Comparison of ENCODE assay signal across 17 cellular contexts in the genomic region with DNA sequence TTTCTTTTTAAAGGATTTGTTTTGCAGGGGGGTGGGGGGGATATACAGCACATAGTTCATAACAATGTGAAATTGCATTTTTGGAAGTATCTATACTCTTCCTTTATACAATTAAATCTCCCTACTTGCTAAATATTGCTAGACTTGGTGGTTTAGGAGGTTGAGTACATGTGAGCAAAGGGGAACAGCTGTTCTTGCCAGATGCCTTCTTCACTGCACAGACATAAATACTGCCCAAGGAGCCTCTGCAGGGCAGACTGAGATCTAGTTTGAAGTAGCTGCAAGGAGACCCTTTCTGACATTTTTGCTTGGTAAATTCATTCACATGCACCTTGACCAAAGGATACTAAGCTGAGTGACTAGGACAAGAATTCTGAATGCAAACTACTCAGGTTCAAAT.
"Had no signal": no experiment of that assay in that cellular context is flagged by ENCODE, and none has a peak within 500 bp of the region (broad histone marks: within the 10 kb centered on the region; RNA-seq: fewer than 3 reads in every experiment).

No MANE protein-coding gene starts in this region.

- H3K4me2 ChIP-seq: neural progenitor cell had no signal

- H2AFZ ChIP-seq: neural progenitor cell had no signal

- H3K9me3 ChIP-seq: psoas muscle, transverse colon had no signal

- H3K27ac ChIP-seq: cardiac muscle cell, epithelial cell of prostate, neural progenitor cell, psoas muscle, skin epidermis had no signal

- DNase-seq: activated CD4-positive, alpha-beta T cell treated with anti-CD3 and anti-CD28 coated beads, Interleukin-2, amount 50 U/mL, for 48 hours; activated T-cell treated with anti-CD3 and anti-CD28 coated beads for 4 hours; dermis blood vessel endothelial cell; effector memory CD4-positive, alpha-beta T cell; foreskin melanocyte; head of caudate nucleus; mammary epithelial cell; naive thymus-derived CD4-positive, alpha-beta T cell; psoas muscle; right cardiac atrium; transverse colon had no signal

- H3K36me3 ChIP-seq: cardiac muscle cell, neural progenitor cell, transverse colon had no signal

- FAIRE-seq: keratinocyte had no signal

- H3K9ac ChIP-seq: neural progenitor cell had no signal

- H3K4me3 ChIP-seq: cardiac muscle cell, neural progenitor cell, psoas muscle, skin epidermis, transverse colon had no signal

- ATAC-seq: left lobe of liver; naive thymus-derived CD4-positive, alpha-beta T cell; psoas muscle; right cardiac atrium had no signal

- H3K4me1 ChIP-seq: neural progenitor cell had no signal

- H3K27me3 ChIP-seq: cardiac muscle cell had no signal
